Comparison of ENCODE assay signal across 10 cellular contexts in the genomic region with DNA sequence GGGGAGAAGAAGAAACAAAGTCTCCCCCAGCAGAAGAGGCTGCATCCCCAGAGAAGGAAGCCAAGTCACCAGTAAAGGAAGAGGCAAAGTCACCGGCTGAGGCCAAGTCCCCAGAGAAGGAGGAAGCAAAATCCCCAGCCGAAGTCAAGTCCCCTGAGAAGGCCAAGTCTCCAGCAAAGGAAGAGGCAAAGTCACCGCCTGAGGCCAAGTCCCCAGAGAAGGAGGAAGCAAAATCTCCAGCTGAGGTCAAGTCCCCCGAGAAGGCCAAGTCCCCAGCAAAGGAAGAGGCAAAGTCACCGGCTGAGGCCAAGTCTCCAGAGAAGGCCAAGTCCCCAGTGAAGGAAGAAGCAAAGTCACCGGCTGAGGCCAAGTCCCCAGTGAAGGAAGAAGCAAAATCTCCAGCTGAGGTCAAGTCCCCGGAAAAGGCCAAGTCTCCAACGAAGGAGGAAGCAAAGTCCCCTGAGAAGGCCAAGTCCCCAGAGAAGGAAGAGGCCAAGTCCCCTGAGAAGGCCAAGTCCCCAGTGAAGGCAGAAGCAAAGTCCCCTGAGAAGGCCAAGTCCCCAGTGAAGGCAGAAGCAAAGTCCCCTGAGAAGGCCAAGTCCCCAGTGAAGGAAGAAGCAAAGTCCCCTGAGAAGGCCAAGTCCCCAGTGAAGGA. TPM values are rescaled to one million over a fixed set of nuclear protein-coding genes. Genes with fewer than 3 reads are reported as not detected.
"Had no signal": no experiment of that assay in that cellular context is flagged by ENCODE, and none has a peak within 500 bp of the region (broad histone marks: within the 10 kb centered on the region; RNA-seq: fewer than 3 reads in every experiment).

No MANE protein-coding gene starts in this region.

RNA-seq across cellular contexts. Expression of gene NEFH, which starts 9.2 kb away (rescaled TPM):
- total RNA-seq: M059J had no signal

RNA-seq across cellular contexts. Expression of gene RFPL1, which starts 50.9 kb away (rescaled TPM):
- total RNA-seq: activated CD4-positive, alpha-beta memory T cell treated with anti-CD3 and anti-CD28 coated beads for 36 hours; activated CD4-positive, alpha-beta T cell treated with anti-CD3 and anti-CD28 coated beads, Interleukin-2, amount 10 ng/mL, durations not matched to agents 7 days and 5 days; activated naive CD4-positive, alpha-beta T cell treated with anti-CD3 and anti-CD28 coated beads, Interleukin-2, amount 50 U/mL, for 72 hours; activated T-cell treated with anti-CD3 and anti-CD28 coated beads, Interleukin-2, amount 50 U/mL, for 4 hours; ascending aorta; K562; LHCN-M2; M059J; PC-9; SK-MEL-5 had no signal
- polyA plus RNA-seq: K562 had no signal
